Comparison of ENCODE assay signal across 8 cellular contexts in genomic region chr15:87604857-87605446, GRCh38.
DNase-seq lines count a peak whose midpoint lies in the region; ATAC-seq and TF ChIP-seq lines count a peak whose summit lies in the region.

No MANE protein-coding gene starts in this region.

- TF ChIP-seq CTCF in LNCAP (IDR thresholded peaks at IDR 0.05): peak; percentile 43; the same call in 1 of the 2 replicates

- no peak for ATAC-seq in HG02970 (IDR thresholded peaks at IDR 0.05; ENCODE audit: low FRiP score, unreplicated experiment)

- DNase-seq in SIG-M5 treated with dmso at 0.1 percent for 504 hours (lab: John Stamatoyannopoulos, UW; ENCODE audit: unreplicated experiment) (peak; percentile 4), SIG-M5 (lab: John Stamatoyannopoulos, UW) (no peak), cerebellar cortex (ENCODE audit: low spot score) (peak; percentile 9), retina (peak; percentile 26), NCI-H446 treated with DMSO at 0.1 percent for 48 hours (lab: John Stamatoyannopoulos, UW) (no peak), cerebellum (ENCODE audit: low spot score) (no peak)

Comparison
In these comparisons a context has a peak if more than half of its experiments do, and no peak if none do; other contexts are left out.
1. DNase-seq: peak in SIG-M5 treated with dmso at 0.1 percent for 504 hours (single experiment), cerebellar cortex (single experiment) and retina (single experiment); none in SIG-M5 (single experiment), NCI-H446 treated with DMSO at 0.1 percent for 48 hours (single experiment) and cerebellum (single experiment).